16 cellular contexts compared by ENCODE assay signal in genomic region chr10:97805096-97805879, GRCh38. TPM values are rescaled to one million over a fixed set of nuclear protein-coding genes. Genes with fewer than 3 reads are reported as not detected.
"Had no signal": no experiment of that assay in that cellular context is flagged by ENCODE, and none has a peak within 500 bp of the region (broad histone marks: within the 10 kb centered on the region; RNA-seq: fewer than 3 reads in every experiment).

No MANE protein-coding gene starts in this region.

- H3K4me1 ChIP-seq: heart right ventricle had no signal

- H3K27me3 ChIP-seq: cardiac muscle cell had no signal

- H3K4me1 Mint-ChIP-seq: stimulated activated memory B cell treated with anti-CD40 and anti-IgM and Interleukin-4, amounts not matched to agents 10 μg/mL and 1 μg/mL and 100 μg/mL, for 72 hours had no signal

- H3K9me3 ChIP-seq: heart right ventricle had no signal

- H3K36me3 ChIP-seq: cardiac muscle cell, heart right ventricle had no signal

- H3K27me3 Mint-ChIP-seq: activated CD8-positive, alpha-beta T cell treated with anti-CD3 and anti-CD28 coated beads for 36 hours had no signal

- H3K9me3 Mint-ChIP-seq: activated CD8-positive, alpha-beta T cell treated with anti-CD3 and anti-CD28 coated beads for 36 hours; activated T-cell treated with anti-CD3 and anti-CD28 coated beads, Interleukin-2, amount 50 U/mL, for 72 hours; stimulated activated memory B cell treated with anti-CD40 and anti-IgM and Interleukin-4, amounts not matched to agents 10 μg/mL and 1 μg/mL and 100 μg/mL, for 72 hours had no signal

- H3K27ac Mint-ChIP-seq: activated CD8-positive, alpha-beta T cell treated with anti-CD3 and anti-CD28 coated beads for 36 hours; activated T-cell treated with anti-CD3 and anti-CD28 coated beads, Interleukin-2, amount 50 U/mL, for 72 hours; stimulated activated memory B cell treated with anti-CD40 and anti-IgM and Interleukin-4, amounts not matched to agents 10 μg/mL and 1 μg/mL and 100 μg/mL, for 72 hours had no signal

- H3K27ac ChIP-seq: cardiac muscle cell, heart right ventricle, skin epidermis had no signal

- FAIRE-seq: astrocyte, colon, frontal cortex, keratinocyte had no signal

- ATAC-seq: activated CD8-positive, alpha-beta T cell treated with anti-CD3 and anti-CD28 coated beads for 36 hours; activated T-cell treated with anti-CD3 and anti-CD28 coated beads, Interleukin-2, amount 50 U/mL, for 72 hours; heart right ventricle; stimulated activated memory B cell treated with anti-CD40 and anti-IgM and Interleukin-4, amounts not matched to agents 10 μg/mL and 1 μg/mL and 100 μg/mL, for 72 hours had no signal

- DNase-seq: activated CD8-positive, alpha-beta memory T cell treated with anti-CD3 and anti-CD28 coated beads, Interleukin-2, amount 50 U/mL, for 4 hours; activated CD8-positive, alpha-beta T cell treated with anti-CD3 and anti-CD28 coated beads for 36 hours; activated naive CD4-positive, alpha-beta T cell; activated T-cell treated with anti-CD3 and anti-CD28 coated beads, Interleukin-2, amount 50 U/mL, for 72 hours; heart right ventricle; T1000; trophoblast cell had no signal

- H3K36me3 Mint-ChIP-seq: stimulated activated memory B cell treated with anti-CD40 and anti-IgM and Interleukin-4, amounts not matched to agents 10 μg/mL and 1 μg/mL and 100 μg/mL, for 72 hours had no signal

- H3K4me3 ChIP-seq: cardiac muscle cell, heart right ventricle, skin epidermis had no signal

- H3K4me3 Mint-ChIP-seq: activated CD8-positive, alpha-beta T cell treated with anti-CD3 and anti-CD28 coated beads for 36 hours; activated T-cell treated with anti-CD3 and anti-CD28 coated beads, Interleukin-2, amount 50 U/mL, for 72 hours; stimulated activated memory B cell treated with anti-CD40 and anti-IgM and Interleukin-4, amounts not matched to agents 10 μg/mL and 1 μg/mL and 100 μg/mL, for 72 hours had no signal

RNA-seq across cellular contexts. Expression of gene SFRP5, which starts 33.5 kb away (rescaled TPM):
- total RNA-seq: activated T-cell treated with anti-CD3 and anti-CD28 coated beads, Interleukin-2, amount 50 U/mL, for 72 hours; mesenteric fat pad; osteocyte had no signal
- polyA plus RNA-seq: keratinocyte had no signal
